ENCODE assay signal across 9 cellular contexts in genomic region chrX:107978707-107979307, GRCh38. TPM values are rescaled to one million over a fixed set of nuclear protein-coding genes. Genes with fewer than 3 reads are reported as not detected.
DNase-seq lines count a peak whose midpoint lies in the region; ATAC-seq, FAIRE-seq and TF ChIP-seq lines count a peak whose summit lies in the region.
"Had no signal": no experiment of that assay in that cellular context is flagged by ENCODE, and none has a peak within 500 bp of the region (broad histone marks: within the 10 kb centered on the region; RNA-seq: fewer than 3 reads in every experiment).

No MANE protein-coding gene starts in this region.

- H3K36me3 Mint-ChIP-seq in nephron progenitor cell (ENCODE audit: low read depth): no peaks in the 10 kb centered on the region

- H3K36me3 ChIP-seq in bronchial epithelial cell (ENCODE audit: control insufficient read depth, insufficient read depth, low read length): peaks cover 2% of the 10 kb centered on the region

- peak; percentile 13 for DNase-seq in G401 (ENCODE audit: low spot score)
- DNase-seq in LHCN-M2 (ENCODE audit: low read depth): peak; percentile 15
- DNase-seq in bronchial epithelial cell (ENCODE audit: low read depth): peak; percentile 15
- DNase-seq in nephron progenitor cell: no peak
- DNase-seq in activated CD4-positive, alpha-beta T cell treated with anti-CD3 and anti-CD28 coated beads for 48 hours: no peak
- DNase-seq in GDM1 (lab: John Stamatoyannopoulos, UW): no peak

- peaks cover 15% of the 10 kb centered on the region for H3K9me3 Mint-ChIP-seq in nephron progenitor cell

- H3K27me3 ChIP-seq in bronchial epithelial cell (ENCODE audit: control insufficient read depth, insufficient read depth, low read length): no peaks in the 10 kb centered on the region

- TF ChIP-seq CTCF in bronchial epithelial cell (IDR thresholded peaks at IDR 0.05; ENCODE audit: insufficient read depth, low read length, severe bottlenecking): peak; percentile 45
- peak; percentile 50 for TF ChIP-seq CTCF in nephron progenitor cell (IDR thresholded peaks at IDR 0.05)

- no peak for ATAC-seq in HG03196 (IDR thresholded peaks at IDR 0.05; ENCODE audit: unreplicated experiment)
- no peak for ATAC-seq in HG02870 (IDR thresholded peaks at IDR 0.05; ENCODE audit: unreplicated experiment)

- FAIRE-seq in bronchial epithelial cell (lab: Jason Lieb, UNC): no peak

- H3K27me3 Mint-ChIP-seq in nephron progenitor cell (ENCODE audit: low read depth, poor library complexity): no peaks in the 10 kb centered on the region

- peak overlapping the region; percentile 82 for H3K27ac Mint-ChIP-seq in nephron progenitor cell

- H3K4me3 ChIP-seq in bronchial epithelial cell (ENCODE audit: low read depth, low read length): no peak overlapping the region

- peak overlapping the region; percentile 47 for H3K4me3 Mint-ChIP-seq in nephron progenitor cell

- in situ Hi-C loops in G401 (cut with HindIII; ENCODE audit: low sequenced_read_pairs): no loop called here

- peaks cover 6% of the 10 kb centered on the region for H3K4me1 Mint-ChIP-seq in nephron progenitor cell

RNA-seq across cellular contexts. Expression of gene TEX13B, which starts 3.4 kb away (rescaled TPM):
- total RNA-seq in G401 (2014; rRNA removed; shearing (Covaris generic)): not detected in 2 replicates
- total RNA-seq in LHCN-M2 (2014; rRNA removed) (not detected in 2 replicates), bronchial epithelial cell (not detected in 2 replicates)
- polyA plus RNA-seq in LHCN-M2 (2012): not detected
- polyA plus RNA-seq: esophagus had no signal

Comparison
In these comparisons a context has a peak if more than half of its experiments do, and no peak if none do; other contexts are left out.
1. DNase-seq: peak in G401 (single experiment), LHCN-M2 (single experiment) and bronchial epithelial cell (single experiment); none in nephron progenitor cell (single experiment), activated CD4-positive, alpha-beta T cell treated with anti-CD3 and anti-CD28 coated beads for 48 hours (single experiment) and GDM1 (single experiment).